In the genomic region with DNA sequence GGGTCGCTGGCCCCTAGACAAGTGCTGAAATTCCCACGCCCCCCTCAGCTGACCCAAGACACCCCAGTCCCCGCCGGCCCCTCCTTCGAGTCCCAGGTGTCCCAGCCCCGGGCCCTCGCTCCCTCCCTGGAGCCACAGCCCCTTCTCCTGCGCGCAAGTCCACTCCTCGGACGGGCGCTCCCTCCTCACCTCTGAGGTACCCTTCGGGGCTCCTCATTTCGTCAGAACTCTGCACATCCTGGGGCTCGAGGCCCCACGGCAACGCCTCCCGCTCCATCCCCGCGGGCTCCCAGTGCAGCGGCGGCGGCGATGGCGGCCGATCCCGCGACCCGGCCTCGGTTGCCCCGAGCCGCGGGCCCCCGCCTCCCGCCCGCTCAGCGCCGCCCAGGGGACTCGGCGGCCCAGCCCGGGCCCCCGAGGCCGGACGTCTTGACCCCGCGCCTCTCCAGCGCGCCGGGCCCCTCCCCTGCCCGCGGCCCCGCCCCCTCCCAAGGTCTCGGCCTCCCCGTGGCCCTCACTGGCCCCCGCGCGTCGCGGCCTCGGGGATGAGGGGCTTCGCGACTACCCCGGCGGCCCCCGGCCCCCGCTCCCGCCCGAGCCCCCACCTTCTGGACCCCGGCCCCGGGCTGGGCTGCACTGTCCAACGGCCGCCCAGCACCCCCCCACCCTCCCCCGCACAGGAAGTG, we compare ENCODE assay signal across 8 cellular contexts. TPM values are rescaled to one million over a fixed set of nuclear protein-coding genes. Genes with fewer than 3 reads are reported as not detected.
DNase-seq lines count a peak whose midpoint lies in the region; ATAC-seq and TF ChIP-seq lines count a peak whose summit lies in the region.

ZNF768 (minus strand) TSS at position 430 of the 686 bp plus-strand sequence; CDS start at position 277, 153 bp downstream.

- in situ Hi-C loops in astrocyte of the cerebellum (cut with HindIII; ENCODE audit: low sequenced_read_pairs) = no loop called here

- peak; percentile 33 for ATAC-seq in HG02678 (IDR thresholded peaks at IDR 0.05; ENCODE audit: unreplicated experiment)

- TF ChIP-seq CTCF in astrocyte of the cerebellum (IDR thresholded peaks at IDR 0.05; ENCODE audit: low read depth, low read length, missing control alignments) = no peak

- DNase-seq in SIG-M5 treated with dmso at 0.1 percent for 504 hours (lab: John Stamatoyannopoulos, UW; ENCODE audit: unreplicated experiment) (peak; percentile 40), SIG-M5 (lab: John Stamatoyannopoulos, UW) (no peak), OCI-M1 (lab: John Stamatoyannopoulos, UW) (peak; percentile 72), astrocyte of the cerebellum (ENCODE audit: low read depth) (no peak), hypothalamus (lab: John Stamatoyannopoulos, UW) (peak in 35 of 51 donors; percentile 13 to 91 (median 70)), pulmonary artery endothelial cell (ENCODE audit: low read depth, low spot score) (no peak), middle frontal gyrus (ENCODE audit: extremely low spot score, low spot score) (no peak)

- H3K4me3 ChIP-seq in astrocyte of the cerebellum (ENCODE audit: low read depth, low read length) = peak within 1 kb of the TSS; percentile 81

RNA-seq across cellular contexts. Expression of gene ZNF768, which starts in this region (rescaled TPM):
- total RNA-seq in pulmonary artery endothelial cell = 21.2 and 21.6 TPM in 2 replicates

Comparison
In these comparisons a context has a peak if more than half of its experiments do, and no peak if none do; other contexts are left out.
1. DNase-seq: peak in SIG-M5 treated with dmso at 0.1 percent for 504 hours (single experiment), OCI-M1 (single experiment) and hypothalamus (35 of 51); none in SIG-M5 (single experiment), astrocyte of the cerebellum (single experiment), pulmonary artery endothelial cell (single experiment) and middle frontal gyrus (single experiment).